ENCODE assay signal across 11 cellular contexts in genomic region chr5:31853398-31854135, GRCh38.
A peak's percentile ranks its signal among the peaks of the same experiment; 100 is the strongest.
DNase-seq lines count a peak whose midpoint lies in the region; ATAC-seq, FAIRE-seq and TF ChIP-seq lines count a peak whose summit lies in the region.
"Had no signal": no experiment of that assay in that cellular context is flagged by ENCODE, and none has a peak within 500 bp of the region (broad histone marks: within the 10 kb centered on the region; RNA-seq: fewer than 3 reads in every experiment).

No MANE protein-coding gene starts in this region.

- no peak for TF ChIP-seq POLR2A in H1 (IDR thresholded peaks at IDR 0.05; ENCODE audit: control extremely low read depth in 1 of 2, low read depth in 2 of 2, low read length in 2 of 2)

- WGBS in H1 (ENCODE audit: extremely low coverage in 1 of 2, insufficient coverage in 1 of 2, insufficient read length in 1 of 2, insufficient replicate concordance in 2 of 2, low coverage in 1 of 2, low lambda C conversion rate in 2 of 2, missing lambda C conversion rate in 1 of 2), 2 experiments, result 55% methylated on average over 8 of the region's 8 CpGs; no CpG with 5 or more reads in 1 of the 2 experiments

- H3K4me3 ChIP-seq in right atrium auricular region (peak overlapping the region in 1 of 2 donors; percentile 61), H1 (ENCODE audit: extremely low read depth in 1 of 4, insufficient read depth in 2 of 4, low read depth in 3 of 4, low read length in 4 of 4) (peak overlapping the region in 1 of 4 experiments; percentile 79; a peak in 3 of 8 replicates), mucosa of stomach (ENCODE audit: low read length) (peak overlapping the region; percentile 93), colonic mucosa (no peak overlapping the region)

- H3K4me1 ChIP-seq in right atrium auricular region (peaks cover 0 to 32% of the 10 kb centered on the region in 2 donors), H1 (replicated peaks in 1 of 4; ENCODE audit: control insufficient read depth in 3 of 4, insufficient read depth in 4 of 4, low read length in 3 of 4) (peaks cover 2 to 15% (median 10%) of the 10 kb centered on the region in 4 experiments; a peak in 5 of 7 replicates), mucosa of stomach (ENCODE audit: control insufficient read depth, insufficient read depth, low read length) (peaks cover 21% of the 10 kb centered on the region), colonic mucosa (no peaks in the 10 kb centered on the region)

- no peak for TF ChIP-seq CTCF in right atrium auricular region (IDR thresholded peaks at IDR 0.05)
- no peak for TF ChIP-seq CTCF in H1 (IDR thresholded peaks at IDR 0.05; ENCODE audit: control extremely low read depth in 1 of 3, insufficient read depth in 1 of 3, low read depth in 1 of 3, low read length in 3 of 3)
- TF ChIP-seq CTCF in colonic mucosa (IDR thresholded peaks at IDR 0.05), result no peak

- peak overlapping the region; percentile 73 for H3K4ac ChIP-seq in H1 (replicated peaks; ENCODE audit: insufficient read length, low read depth, low read length)

- FAIRE-seq in H1 (lab: Jason Lieb, UNC) (no peak), urothelium cell line (lab: Jason Lieb, UNC) (no peak)

- DNase-seq in right atrium auricular region (ENCODE audit: low spot score), result no peak
- no peak for DNase-seq in left cardiac atrium
- no peak for DNase-seq in H1 (ENCODE audit: low read depth in 1 of 2, low spot score in 2 of 2)
- DNase-seq in urothelium cell line (ENCODE audit: low spot score), result peak; percentile 31
- no peak for DNase-seq in NOMO-1 (lab: John Stamatoyannopoulos, UW; ENCODE audit: unreplicated experiment in 2 of 2)
- no peak for DNase-seq in colonic mucosa
- DNase-seq: BE2C; spleen; stimulated activated naive CD4-positive, alpha-beta T cell treated with Interleukin-2 at 50 U/mL for 16 hours had no signal

- H3K18ac ChIP-seq in H1 (ENCODE audit: extremely low read depth, low read length), result peak overlapping the region; percentile 85

- peak overlapping the region; percentile 97; the same call in 1 of the 2 replicates for H2BK15ac ChIP-seq in H1 (ENCODE audit: low read length)

- no peak for ATAC-seq in left cardiac atrium
- ATAC-seq in HG03039 (IDR thresholded peaks at IDR 0.05; ENCODE audit: unreplicated experiment), result no peak

- no peaks in the 10 kb centered on the region for H3K27me3 ChIP-seq in right atrium auricular region
- no peaks in the 10 kb centered on the region for H3K27me3 ChIP-seq in H1 (replicated peaks in 1 of 4; ENCODE audit: control insufficient read depth in 3 of 4, extremely low read depth in 1 of 4, insufficient read depth in 3 of 4, low read length in 3 of 4)
- no peaks in the 10 kb centered on the region for H3K27me3 ChIP-seq in mucosa of stomach (ENCODE audit: control insufficient read depth, insufficient read depth, low read length)
- peaks cover 17% of the 10 kb centered on the region for H3K27me3 ChIP-seq in colonic mucosa
- H3K27me3 ChIP-seq: BE2C had no signal

- POLR2A ChIA-PET in H1 (lab: Charles Lee; ENCODE audit: partially characterized antibody), result interaction anchor here (0.6 to 1.2 kb wide), 3 partner anchors 24 to 237 kb away, joined by 3 read pairs; no protein-coding TSS in a partner anchor

- H2BK12ac ChIP-seq in H1 (ENCODE audit: low read depth, low read length), result peak overlapping the region; percentile 87; the same call in 1 of the 2 replicates

- TF ChIP-seq RAD21 in H1 (IDR thresholded peaks at IDR 0.05 in 1 of 2, conservative IDR thresholded peaks at IDR 0.05 in 1 of 2; ENCODE audit: low read depth in 2 of 2, low read length in 2 of 2), result no peak

- CTCF ChIA-PET in H1 (lab: Charles Lee; ENCODE audit: partially characterized antibody), result interaction anchor here (0.8 to 5.9 kb wide), 13 partner anchors 10 to 329 kb away, joined by 3 to 42 read pairs (median 6); no protein-coding TSS in a partner anchor

- no peak overlapping the region for H3K56ac ChIP-seq in H1 (replicated peaks; ENCODE audit: insufficient read length, low read depth, low read length)

- H2AK5ac ChIP-seq in H1 (ENCODE audit: low read depth, low read length), result no peak overlapping the region

- H3K36me3 ChIP-seq in right atrium auricular region, result no peaks in the 10 kb centered on the region
- H3K36me3 ChIP-seq in H1 (ENCODE audit: control insufficient read depth in 2 of 4, insufficient read depth in 4 of 4, low read length in 3 of 4), result no peaks in the 10 kb centered on the region
- no peaks in the 10 kb centered on the region for H3K36me3 ChIP-seq in mucosa of stomach (ENCODE audit: control insufficient read depth, insufficient read depth, low read length)
- H3K36me3 ChIP-seq in colonic mucosa, result no peaks in the 10 kb centered on the region
- H3K36me3 ChIP-seq: BE2C, spleen had no signal

- H2BK120ac ChIP-seq in H1 (replicated peaks; ENCODE audit: low read depth, low read length), result peak overlapping the region; percentile 82

- peaks cover 0 to under 1% of the 10 kb centered on the region in 2 donors for H3K9me3 ChIP-seq in right atrium auricular region
- 0 out of 4 replicates have a peak, but pooled peaks cover 0 to under 1% of the 10 kb centered on the region in 2 experiments for H3K9me3 ChIP-seq in H1 (ENCODE audit: insufficient read depth in 2 of 2, low read depth in 1 of 2, low read length in 1 of 2)
- no peaks in the 10 kb centered on the region for H3K9me3 ChIP-seq in mucosa of stomach (ENCODE audit: control insufficient read depth, low read length)
- no peaks in the 10 kb centered on the region for H3K9me3 ChIP-seq in colonic mucosa
- H3K9me3 ChIP-seq: BE2C had no signal

- H3K9ac ChIP-seq in H1 (replicated peaks in 1 of 4; ENCODE audit: extremely low read depth in 1 of 4, low read depth in 3 of 4, low read length in 3 of 4) (no peak overlapping the region), mucosa of stomach (ENCODE audit: low read length) (peak overlapping the region; percentile 92), colonic mucosa (ENCODE audit: low read depth in 2 of 2, low read length in 2 of 2) (no peak overlapping the region)

- peak overlapping the region; percentile 10 for H4K91ac ChIP-seq in H1 (replicated peaks; ENCODE audit: insufficient read length, low read length)

- H3K14ac ChIP-seq in H1 (ENCODE audit: insufficient read length), result no peak overlapping the region

- peak overlapping the region; percentile 85 to 93 for H3K4me2 ChIP-seq in H1 (ENCODE audit: insufficient read depth in 1 of 2, low read depth in 2 of 2, low read length in 2 of 2)

- no peak overlapping the region; the same call in none of the 2 replicates for H4K8ac ChIP-seq in H1 (ENCODE audit: extremely low read depth, insufficient read depth, low read length)

- H2BK20ac ChIP-seq in H1 (ENCODE audit: low read length), result no peak overlapping the region

- no peak overlapping the region for H3K23ac ChIP-seq in H1 (ENCODE audit: insufficient read length)

- no peaks in the 10 kb centered on the region for H3K79me2 ChIP-seq in H1 (ENCODE audit: control insufficient read depth in 1 of 2, insufficient read depth in 2 of 2, low read length in 2 of 2)

- peak overlapping the region; percentile 24 for H4K5ac ChIP-seq in H1 (ENCODE audit: insufficient read length, low read depth, low read length)

- H3K27ac ChIP-seq in right atrium auricular region (peak overlapping the region; percentile 61 to 78), H1 (ENCODE audit: low read depth, low read length) (no peak overlapping the region), colonic mucosa (no peak overlapping the region)
- H3K27ac ChIP-seq: spleen had no signal

- H4K20me1 ChIP-seq in H1 (replicated peaks in 1 of 2; ENCODE audit: control insufficient read depth in 1 of 2, insufficient read depth in 2 of 2, low read length in 2 of 2), result no peaks in the 10 kb centered on the region

- H2AFZ ChIP-seq in H1 (ENCODE audit: low read length), result peak overlapping the region; percentile 28; the same call in 1 of the 2 replicates

- intact Hi-C loops in left cardiac atrium (cut with DNase I) (no loop called here), colonic mucosa (cut with DNase I) (no loop called here)

- TF ChIP-seq EP300 in H1 (IDR thresholded peaks at IDR 0.05; ENCODE audit: borderline replicate concordance in 1 of 2, low read depth in 2 of 2, low read length in 2 of 2), result no peak

- H2BK5ac ChIP-seq in H1 (ENCODE audit: low read depth, low read length), result peak overlapping the region; percentile 52; the same call in 1 of the 2 replicates

- no peaks in the 10 kb centered on the region for H3K79me1 ChIP-seq in H1 (ENCODE audit: low read depth, low read length)

- peaks cover 8% of the 10 kb centered on the region for H3K23me2 ChIP-seq in H1 (ENCODE audit: low read depth, low read length)

TF ChIP-seq in H1, 55 proteins besides CTCF, POLR2A, EP300 and RAD21:
- TF ChIP-seq GABPA (IDR thresholded peaks at IDR 0.05; ENCODE audit: borderline replicate concordance, insufficient read depth, low read length) (no peak), MAX (IDR thresholded peaks at IDR 0.05) (no peak)

Comparison
In these comparisons a context has a peak if more than half of its experiments do, and no peak if none do; other contexts are left out.
1. H3K27ac ChIP-seq: peak in right atrium auricular region (2 of 2); none in H1 (single experiment) and colonic mucosa (single experiment).